Comparison of ENCODE assay signal across 32 cellular contexts in the genomic region with DNA sequence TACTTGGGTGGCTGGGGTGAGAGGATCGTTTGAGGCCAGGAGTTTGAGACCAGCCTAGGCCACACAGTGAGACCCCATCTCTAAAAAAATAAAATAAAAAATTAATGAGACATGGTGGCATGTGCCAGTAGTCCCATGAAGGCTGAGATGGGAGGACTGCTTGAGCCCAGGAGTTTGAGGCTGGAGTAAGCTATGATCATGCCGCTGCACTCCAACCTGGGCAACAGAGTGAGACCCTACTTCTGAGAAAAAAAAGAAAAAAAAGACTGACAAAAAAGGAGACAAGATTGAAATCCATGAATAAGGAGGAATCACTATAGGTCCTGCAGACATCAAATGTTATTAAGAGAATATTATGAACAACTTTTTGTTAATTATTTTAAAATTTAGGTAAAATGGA.
"Had no signal": no experiment of that assay in that cellular context is flagged by ENCODE, and none has a peak within 500 bp of the region (broad histone marks: within the 10 kb centered on the region; RNA-seq: fewer than 3 reads in every experiment).

No MANE protein-coding gene starts in this region.

- DNase-seq: activated CD4-positive, alpha-beta memory T cell treated with anti-CD3 and anti-CD28 coated beads for 36 hours; activated CD4-positive, alpha-beta T cell treated with anti-CD3 and anti-CD28 coated beads for 36 hours; activated CD4-positive, alpha-beta T cell treated with anti-CD3 and anti-CD28 coated beads, Interleukin-2, amount 10 ng/mL, durations not matched to agents 24 days and 14 days; activated CD4-positive, CD25-positive, alpha-beta regulatory T cell; activated CD4-positive, CD25-positive, alpha-beta regulatory T cell treated with anti-CD3 and anti-CD28 coated beads, Interleukin-2, amount 50 U/mL, for 72 hours; activated CD8-positive, alpha-beta memory T cell treated with anti-CD3 and anti-CD28 coated beads, Interleukin-2, amount 10 ng/mL, durations not matched to agents 7 days and 5 days; activated CD8-positive, alpha-beta memory T cell treated with anti-CD3 and anti-CD28 coated beads, Interleukin-2, amount 50 U/mL, for 4 hours; activated CD8-positive, alpha-beta T cell treated with anti-CD3 and anti-CD28 coated beads, Interleukin-2, amount 10 ng/mL, durations not matched to agents 7 days and 5 days; activated effector memory CD4-positive, alpha-beta T cell treated with Interleukin-2 at 50 U/mL for 16 hours; activated naive CD4-positive, alpha-beta T cell treated with anti-CD3 and anti-CD28 coated beads for 36 hours; activated naive CD8-positive, alpha-beta T cell treated with anti-CD3 and anti-CD28 coated beads for 36 hours; activated naive CD8-positive, alpha-beta T cell treated with anti-CD3 and anti-CD28 coated beads, Interleukin-2, amount 50 U/mL, for 24 hours; activated T-cell treated with anti-CD3 and anti-CD28 coated beads, Interleukin-2, amount 50 U/mL, for 1 hour; adrenal gland; amygdala; aorta; body of pancreas; caudate nucleus; cerebellar nuclear complex; colonic mucosa; dorsolateral prefrontal cortex; effector memory CD4-positive, alpha-beta T cell; esophagus squamous epithelium; foreskin melanocyte; heart right ventricle; T-helper 2 cell had no signal

- H3K27me3 ChIP-seq: adrenal gland, body of pancreas, colonic mucosa, dorsolateral prefrontal cortex, esophagus squamous epithelium, gastroesophageal sphincter, heart right ventricle, hepatocyte had no signal

- H3K4me3 ChIP-seq: adrenal gland, body of pancreas, colonic mucosa, dorsolateral prefrontal cortex, esophagus squamous epithelium, gastroesophageal sphincter, heart right ventricle, hepatocyte had no signal

- H3K9me3 Mint-ChIP-seq: activated CD4-positive, alpha-beta memory T cell treated with anti-CD3 and anti-CD28 coated beads for 36 hours; activated CD4-positive, alpha-beta T cell treated with anti-CD3 and anti-CD28 coated beads, Interleukin-2, amount 10 ng/mL, durations not matched to agents 24 days and 14 days; activated naive CD4-positive, alpha-beta T cell treated with anti-CD3 and anti-CD28 coated beads for 36 hours; activated naive CD4-positive, alpha-beta T cell treated with anti-CD3 and anti-CD28 coated beads, Interleukin-2, amount 50 U/mL, for 24 hours; activated naive CD8-positive, alpha-beta T cell treated with anti-CD3 and anti-CD28 coated beads, Interleukin-2, amount 50 U/mL, for 24 hours; activated T-helper 17 cell treated with anti-CD3 and anti-CD28 coated beads, Interleukin-2, amount 50 U/mL, for 72 hours had no signal

- H3K27ac ChIP-seq: adrenal gland, body of pancreas, colonic mucosa, epithelial cell of prostate, esophagus squamous epithelium, gastroesophageal sphincter, heart right ventricle, hepatocyte had no signal

- H3K79me2 ChIP-seq: hepatocyte had no signal

- H3K4me2 ChIP-seq: hepatocyte had no signal

- H3K27ac Mint-ChIP-seq: activated CD4-positive, alpha-beta memory T cell treated with anti-CD3 and anti-CD28 coated beads for 36 hours; activated CD4-positive, alpha-beta T cell treated with anti-CD3 and anti-CD28 coated beads for 36 hours; activated CD4-positive, alpha-beta T cell treated with anti-CD3 and anti-CD28 coated beads, Interleukin-2, amount 10 ng/mL, durations not matched to agents 24 days and 14 days; activated CD8-positive, alpha-beta memory T cell treated with anti-CD3 and anti-CD28 coated beads, Interleukin-2, amount 10 ng/mL, durations not matched to agents 7 days and 5 days; activated CD8-positive, alpha-beta T cell treated with anti-CD3 and anti-CD28 coated beads, Interleukin-2, amount 10 ng/mL, durations not matched to agents 7 days and 5 days; activated naive CD4-positive, alpha-beta T cell treated with anti-CD3 and anti-CD28 coated beads for 36 hours; activated naive CD4-positive, alpha-beta T cell treated with anti-CD3 and anti-CD28 coated beads, Interleukin-2, amount 50 U/mL, for 24 hours; activated naive CD8-positive, alpha-beta T cell treated with anti-CD3 and anti-CD28 coated beads for 36 hours; activated naive CD8-positive, alpha-beta T cell treated with anti-CD3 and anti-CD28 coated beads, Interleukin-2, amount 50 U/mL, for 24 hours; activated T-helper 17 cell treated with anti-CD3 and anti-CD28 coated beads, Interleukin-2, amount 50 U/mL, for 72 hours had no signal

- H3K9me3 ChIP-seq: adrenal gland, body of pancreas, colonic mucosa, esophagus squamous epithelium, gastroesophageal sphincter, heart right ventricle had no signal

- ATAC-seq: activated CD4-positive, alpha-beta T cell treated with anti-CD3 and anti-CD28 coated beads for 36 hours; activated CD8-positive, alpha-beta memory T cell treated with anti-CD3 and anti-CD28 coated beads, Interleukin-2, amount 10 ng/mL, durations not matched to agents 7 days and 5 days; activated CD8-positive, alpha-beta T cell treated with anti-CD3 and anti-CD28 coated beads, Interleukin-2, amount 10 ng/mL, durations not matched to agents 7 days and 5 days; activated naive CD8-positive, alpha-beta T cell treated with anti-CD3 and anti-CD28 coated beads, Interleukin-2, amount 50 U/mL, for 24 hours; activated T-helper 17 cell treated with anti-CD3 and anti-CD28 coated beads, Interleukin-2, amount 50 U/mL, for 72 hours; body of pancreas; gastroesophageal sphincter; heart right ventricle had no signal

- H3K27me3 Mint-ChIP-seq: activated CD4-positive, alpha-beta memory T cell treated with anti-CD3 and anti-CD28 coated beads for 36 hours; activated CD4-positive, alpha-beta T cell treated with anti-CD3 and anti-CD28 coated beads for 36 hours; activated CD4-positive, alpha-beta T cell treated with anti-CD3 and anti-CD28 coated beads, Interleukin-2, amount 10 ng/mL, durations not matched to agents 24 days and 14 days; activated CD8-positive, alpha-beta memory T cell treated with anti-CD3 and anti-CD28 coated beads, Interleukin-2, amount 10 ng/mL, durations not matched to agents 7 days and 5 days; activated naive CD4-positive, alpha-beta T cell treated with anti-CD3 and anti-CD28 coated beads, Interleukin-2, amount 50 U/mL, for 24 hours; activated naive CD8-positive, alpha-beta T cell treated with anti-CD3 and anti-CD28 coated beads for 36 hours; activated naive CD8-positive, alpha-beta T cell treated with anti-CD3 and anti-CD28 coated beads, Interleukin-2, amount 50 U/mL, for 24 hours; activated T-helper 17 cell treated with anti-CD3 and anti-CD28 coated beads, Interleukin-2, amount 50 U/mL, for 72 hours had no signal

- H3K4me1 Mint-ChIP-seq: activated CD4-positive, alpha-beta T cell treated with anti-CD3 and anti-CD28 coated beads for 36 hours; activated CD4-positive, alpha-beta T cell treated with anti-CD3 and anti-CD28 coated beads, Interleukin-2, amount 10 ng/mL, durations not matched to agents 24 days and 14 days; activated naive CD4-positive, alpha-beta T cell treated with anti-CD3 and anti-CD28 coated beads, Interleukin-2, amount 50 U/mL, for 24 hours; activated naive CD8-positive, alpha-beta T cell treated with anti-CD3 and anti-CD28 coated beads for 36 hours; activated naive CD8-positive, alpha-beta T cell treated with anti-CD3 and anti-CD28 coated beads, Interleukin-2, amount 50 U/mL, for 24 hours; activated T-helper 17 cell treated with anti-CD3 and anti-CD28 coated beads, Interleukin-2, amount 50 U/mL, for 72 hours had no signal

- H3K4me1 ChIP-seq: adrenal gland, body of pancreas, colonic mucosa, esophagus squamous epithelium, gastroesophageal sphincter had no signal

- H2AFZ ChIP-seq: hepatocyte had no signal

- H3K4me3 Mint-ChIP-seq: activated CD4-positive, alpha-beta memory T cell treated with anti-CD3 and anti-CD28 coated beads for 36 hours; activated CD4-positive, alpha-beta T cell treated with anti-CD3 and anti-CD28 coated beads for 36 hours; activated CD4-positive, alpha-beta T cell treated with anti-CD3 and anti-CD28 coated beads, Interleukin-2, amount 10 ng/mL, durations not matched to agents 24 days and 14 days; activated CD8-positive, alpha-beta memory T cell treated with anti-CD3 and anti-CD28 coated beads, Interleukin-2, amount 10 ng/mL, durations not matched to agents 7 days and 5 days; activated CD8-positive, alpha-beta T cell treated with anti-CD3 and anti-CD28 coated beads, Interleukin-2, amount 10 ng/mL, durations not matched to agents 7 days and 5 days; activated naive CD4-positive, alpha-beta T cell treated with anti-CD3 and anti-CD28 coated beads for 36 hours; activated naive CD4-positive, alpha-beta T cell treated with anti-CD3 and anti-CD28 coated beads, Interleukin-2, amount 50 U/mL, for 24 hours; activated naive CD8-positive, alpha-beta T cell treated with anti-CD3 and anti-CD28 coated beads for 36 hours; activated naive CD8-positive, alpha-beta T cell treated with anti-CD3 and anti-CD28 coated beads, Interleukin-2, amount 50 U/mL, for 24 hours; activated T-helper 17 cell treated with anti-CD3 and anti-CD28 coated beads, Interleukin-2, amount 50 U/mL, for 72 hours had no signal

- FAIRE-seq: endothelial cell of umbilical vein had no signal
